ENCODE assay signal across 10 cellular contexts in genomic region chr14:51539571-51540037, GRCh38.
DNase-seq lines count a peak whose midpoint lies in the region; ATAC-seq, FAIRE-seq and TF ChIP-seq lines count a peak whose summit lies in the region.
"Had no signal": no experiment of that assay in that cellular context is flagged by ENCODE, and none has a peak within 500 bp of the region (broad histone marks: within the 10 kb centered on the region; RNA-seq: fewer than 3 reads in every experiment).

No MANE protein-coding gene starts in this region.

- peak overlapping the region; percentile 25 for H2AFZ ChIP-seq in HCT116 (ENCODE audit: low read depth, low read length, poor library complexity, severe bottlenecking)

- H3K27me3 ChIP-seq in HCT116 (ENCODE audit: insufficient read depth, low read length): no peaks in the 10 kb centered on the region

- TF ChIP-seq RAD21 in HCT116 (IDR thresholded peaks at IDR 0.05; ENCODE audit: low read depth): no peak

- FAIRE-seq in urothelium cell line (lab: Jason Lieb, UNC) (peak; percentile 94), D721Med (lab: Jason Lieb, UNC) (no peak)

- intact Hi-C loops in HCT116 (cut with micrococcal nuclease): no loop called here

- no TSS peak for BruUV-seq in HCT116 (replicated peaks; lab: Mats Ljungman, UMichigan)

- CTCF ChIA-PET in HCT116 (lab: Charles Lee): no interaction called here

- TF ChIP-seq POLR2A in HCT116 (IDR thresholded peaks at IDR 0.05; ENCODE audit: borderline replicate concordance, extremely low read depth, insufficient read depth, insufficient read length): no peak

- no peaks in the 10 kb centered on the region for H3K36me3 ChIP-seq in HCT116 (ENCODE audit: control insufficient read depth in 1 of 2, insufficient read depth in 2 of 2, low read length in 2 of 2)

- H3K4me2 ChIP-seq in HCT116 (ENCODE audit: low read length): peak overlapping the region; percentile 26

- H3K79me2 ChIP-seq in HCT116 (ENCODE audit: insufficient read depth, low read length): no peaks in the 10 kb centered on the region

- POLR2A ChIA-PET in HCT116 (lab: Charles Lee): no interaction called here

- H3K9me2 ChIP-seq in HCT116 (ENCODE audit: insufficient read depth): no peaks in the 10 kb centered on the region

- no peak overlapping the region for H3K9ac ChIP-seq in HCT116 (ENCODE audit: low read length)

- RAD21 ChIA-PET in HCT116 (lab: Charles Lee; ENCODE audit: low non-redundant PET in 1 of 2, low total read pairs in 2 of 2, uncharacterized antibody in 2 of 2, unreplicated experiment in 2 of 2): no interaction called here

- H4K20me1 ChIP-seq in HCT116 (ENCODE audit: insufficient read depth): no peaks in the 10 kb centered on the region

- TF ChIP-seq CTCF in HCT116 (IDR thresholded peaks at IDR 0.05 in 2 of 3, conservative IDR thresholded peaks at IDR 0.05 in 1 of 3; ENCODE audit: borderline replicate concordance in 1 of 3, insufficient read depth in 1 of 3, low read depth in 2 of 3, low read length in 2 of 3): no peak
- no peak for TF ChIP-seq CTCF in D721Med (IDR thresholded peaks at IDR 0.05; ENCODE audit: insufficient read depth, missing control alignments)

- H3K27ac ChIP-seq in HCT116 (ENCODE audit: low read depth, low read length): no peak overlapping the region

- no peak for ATAC-seq in HCT116
- ATAC-seq in HG03097 (IDR thresholded peaks at IDR 0.05; ENCODE audit: low FRiP score, unreplicated experiment): no peak
- ATAC-seq in HG02623 (IDR thresholded peaks at IDR 0.05; ENCODE audit: unreplicated experiment): no peak
- ATAC-seq: Right ventricle myocardium inferior had no signal

- peaks cover 9 to 22% of the 10 kb centered on the region in 2 experiments for H3K4me1 ChIP-seq in HCT116 (ENCODE audit: control insufficient read depth in 1 of 2, insufficient read depth in 2 of 2, low read length in 2 of 2)

- DNase-seq in HCT116 (ENCODE audit: low read depth, low spot score) (no peak), amniotic stem cell (lab: John Stamatoyannopoulos, UW) (peak; percentile 16), hepatic stellate cell (ENCODE audit: low spot score) (peak; percentile 40), urothelium cell line (ENCODE audit: low spot score) (peak; percentile 95), D721Med (ENCODE audit: insufficient read length, low spot score) (no peak)
- DNase-seq: activated CD4-positive, alpha-beta T cell treated with anti-CD3 and anti-CD28 coated beads for 48 hours; NCI-H1436 had no signal

- 0 out of 4 replicates have a peak, but pooled peaks cover 0 to 5% of the 10 kb centered on the region in 2 experiments for H3K9me3 ChIP-seq in HCT116 (ENCODE audit: control insufficient read depth in 1 of 2, insufficient read depth in 1 of 2, low read depth in 1 of 2, low read length in 2 of 2)

- H3K4me3 ChIP-seq in HCT116 (replicated peaks in 1 of 2; ENCODE audit: low read depth in 1 of 2, low read length in 2 of 2): no peak overlapping the region

TF ChIP-seq in HCT116, 20 proteins besides CTCF, POLR2A, EP300 and RAD21:
- TF ChIP-seq JUND (IDR thresholded peaks at IDR 0.05) (no peak), SRF (IDR thresholded peaks at IDR 0.05; ENCODE audit: low read depth) (no peak), EZH2phosphoT487 (IDR thresholded peaks at IDR 0.05; ENCODE audit: borderline replicate concordance) (no peak), YY1 (IDR thresholded peaks at IDR 0.05; ENCODE audit: extremely low read depth, insufficient replicate concordance, low read depth, low read length) (no peak)
- TF ChIP-seq, protein P1, sequence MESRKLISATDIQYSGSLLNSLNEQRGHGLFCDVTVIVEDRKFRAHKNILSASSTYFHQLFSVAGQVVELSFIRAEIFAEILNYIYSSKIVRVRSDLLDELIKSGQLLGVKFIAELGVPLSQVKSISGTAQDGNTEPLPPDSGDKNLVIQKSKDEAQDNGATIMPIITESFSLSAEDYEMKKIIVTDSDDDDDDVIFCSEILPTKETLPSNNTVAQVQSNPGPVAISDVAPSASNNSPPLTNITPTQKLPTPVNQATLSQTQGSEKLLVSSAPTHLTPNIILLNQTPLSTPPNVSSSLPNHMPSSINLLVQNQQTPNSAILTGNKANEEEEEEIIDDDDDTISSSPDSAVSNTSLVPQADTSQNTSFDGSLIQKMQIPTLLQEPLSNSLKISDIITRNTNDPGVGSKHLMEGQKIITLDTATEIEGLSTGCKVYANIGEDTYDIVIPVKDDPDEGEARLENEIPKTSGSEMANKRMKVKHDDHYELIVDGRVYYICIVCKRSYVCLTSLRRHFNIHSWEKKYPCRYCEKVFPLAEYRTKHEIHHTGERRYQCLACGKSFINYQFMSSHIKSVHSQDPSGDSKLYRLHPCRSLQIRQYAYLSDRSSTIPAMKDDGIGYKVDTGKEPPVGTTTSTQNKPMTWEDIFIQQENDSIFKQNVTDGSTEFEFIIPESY (IDR thresholded peaks at IDR 0.05; ENCODE audit: extremely low read depth, insufficient replicate concordance, low read length): no peak

Comparison
In these comparisons a context has a peak if more than half of its experiments do, and no peak if none do; other contexts are left out.
1. DNase-seq: peak in amniotic stem cell (single experiment), hepatic stellate cell (single experiment) and urothelium cell line (single experiment); none in HCT116 (single experiment) and D721Med (single experiment).